1 cellular context compared by ENCODE assay signal in genomic region chr16:57784334-57784733, GRCh38.
A peak's percentile ranks its signal among the peaks of the same experiment; 100 is the strongest.
TF ChIP-seq lines count a peak whose summit lies in the region.

No MANE protein-coding gene starts in this region.

TF ChIP-seq in HepG2, 621 proteins besides CTCF, POLR2A, EP300 and RAD21:
- TF ChIP-seq ZBTB38 (CRISPR knock-in tag; IDR thresholded peaks at IDR 0.05) (peak; percentile 100), ZNF687 (CRISPR knock-in tag; IDR thresholded peaks at IDR 0.05) (peak; percentile 55), UBTF (CRISPR knock-in tag; IDR thresholded peaks at IDR 0.05) (no peak)
